In the genomic region with DNA sequence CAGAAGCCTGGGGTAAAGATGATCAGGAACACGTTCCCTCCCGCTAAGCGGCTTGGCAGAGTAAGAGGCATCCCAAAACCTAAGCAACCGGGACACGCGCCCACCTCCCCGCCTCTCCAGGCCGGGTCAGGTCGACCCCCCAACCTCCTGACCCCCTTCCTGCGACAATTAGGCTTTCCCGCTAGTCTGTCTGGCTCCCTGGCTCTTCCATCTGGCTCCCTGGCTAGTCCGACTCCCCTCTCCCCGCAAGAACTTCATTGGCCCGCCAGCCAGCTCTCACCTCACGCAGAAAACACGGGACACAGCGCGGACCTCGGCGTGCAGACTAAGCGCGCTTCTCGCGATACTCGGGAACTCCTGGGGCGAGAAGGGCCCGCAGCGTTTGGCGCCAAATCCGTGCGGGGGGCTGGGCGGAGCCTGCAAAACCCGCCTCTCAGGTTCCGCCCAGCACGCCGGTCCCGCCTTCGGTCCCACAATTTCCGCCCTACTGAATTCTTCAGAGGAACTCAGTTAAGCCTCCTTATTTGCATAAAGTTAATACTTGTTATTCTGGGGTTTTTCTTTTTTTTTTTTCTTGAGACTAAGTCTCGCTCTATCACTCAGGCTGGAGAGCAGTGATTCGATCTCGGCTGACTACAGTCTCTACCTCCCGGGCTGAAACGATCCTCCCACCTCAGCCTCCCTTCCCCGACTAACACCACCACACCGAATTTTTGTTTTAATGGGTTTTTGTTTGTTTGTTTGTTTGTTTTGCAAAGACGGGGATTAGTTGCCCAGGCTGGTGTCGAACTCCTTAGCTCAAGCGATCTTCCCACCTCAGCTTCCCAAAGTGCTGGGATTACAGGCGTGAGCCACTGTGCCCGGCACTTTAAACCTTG, we compare ENCODE assay signal across 8 cellular contexts. TPM values are rescaled to one million over a fixed set of nuclear protein-coding genes. Genes with fewer than 3 reads are reported as not detected.
A peak's percentile ranks its signal among the peaks of the same experiment; 100 is the strongest.
DNase-seq lines count a peak whose midpoint lies in the region; ATAC-seq lines count a peak whose summit lies in the region.

A gene with protein sequence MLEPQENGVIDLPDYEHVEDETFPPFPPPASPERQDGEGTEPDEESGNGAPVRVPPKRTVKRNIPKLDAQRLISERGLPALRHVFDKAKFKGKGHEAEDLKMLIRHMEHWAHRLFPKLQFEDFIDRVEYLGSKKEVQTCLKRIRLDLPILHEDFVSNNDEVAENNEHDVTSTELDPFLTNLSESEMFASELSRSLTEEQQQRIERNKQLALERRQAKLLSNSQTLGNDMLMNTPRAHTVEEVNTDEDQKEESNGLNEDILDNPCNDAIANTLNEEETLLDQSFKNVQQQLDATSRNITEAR (minus strand): TSS at position 327 of the 878 bp plus-strand sequence. CDS start 3,738 bp downstream, outside the sequence.

- peaks cover 35% of the 10 kb centered on the region for H3K4me1 Mint-ChIP-seq in activated T-helper 1 cell treated with anti-CD3 and anti-CD28 coated beads, Interleukin-12 subunit alpha, Interleukin-12 subunit beta, Interleukin-2, Interleukin-4 antibody, amounts not matched to agents 30 ng/mL and 10 ng/mL and 1 ng/mL, durations not matched to agents 14 hours and 24 hours and 36 hours (ENCODE audit: low read depth)
- H3K4me1 Mint-ChIP-seq in naive B cell, result peaks cover 15 to 28% (median 18%) of the 10 kb centered on the region in 3 donors
- H3K4me1 Mint-ChIP-seq in stimulated activated effector memory CD8-positive, alpha-beta T cell treated with anti-CD3 and anti-CD28 coated beads, Interleukin-12 subunit alpha, Interleukin-12 subunit beta, amount 100 ng/mL, for 72 hours, result peaks cover 26% of the 10 kb centered on the region

- no peaks in the 10 kb centered on the region for H3K27me3 Mint-ChIP-seq in activated T-helper 1 cell treated with anti-CD3 and anti-CD28 coated beads, Interleukin-12 subunit alpha, Interleukin-12 subunit beta, Interleukin-2, Interleukin-4 antibody, amounts not matched to agents 30 ng/mL and 10 ng/mL and 1 ng/mL, durations not matched to agents 14 hours and 24 hours and 36 hours (ENCODE audit: insufficient read depth)
- H3K27me3 Mint-ChIP-seq in naive B cell, result no peaks in the 10 kb centered on the region

- intact Hi-C loops in activated T-helper 1 cell treated with anti-CD3 and anti-CD28 coated beads, Interleukin-12 subunit alpha, Interleukin-12 subunit beta, Interleukin-2, Interleukin-4 antibody, amounts not matched to agents 30 ng/mL and 10 ng/mL and 1 ng/mL, durations not matched to agents 14 hours and 24 hours and 36 hours (cut with micrococcal nuclease), result loop anchor here (1.0 to 2.0 kb wide), 9 partner anchors 14 to 1052 kb away; a partner anchor contains a TSS

- H3K4me3 Mint-ChIP-seq in activated T-helper 1 cell treated with anti-CD3 and anti-CD28 coated beads, Interleukin-12 subunit alpha, Interleukin-12 subunit beta, Interleukin-2, Interleukin-4 antibody, amounts not matched to agents 30 ng/mL and 10 ng/mL and 1 ng/mL, durations not matched to agents 14 hours and 24 hours and 36 hours, result peak within 1 kb of the TSS; percentile 96
- H3K4me3 Mint-ChIP-seq in naive B cell, result peak within 1 kb of the TSS; percentile 90 to 100 (median 96)
- H3K4me3 Mint-ChIP-seq in stimulated activated effector memory CD8-positive, alpha-beta T cell treated with anti-CD3 and anti-CD28 coated beads, Interleukin-12 subunit alpha, Interleukin-12 subunit beta, amount 100 ng/mL, for 72 hours, result peak within 1 kb of the TSS; percentile 100

- H3K36me3 Mint-ChIP-seq in activated T-helper 1 cell treated with anti-CD3 and anti-CD28 coated beads, Interleukin-12 subunit alpha, Interleukin-12 subunit beta, Interleukin-2, Interleukin-4 antibody, amounts not matched to agents 30 ng/mL and 10 ng/mL and 1 ng/mL, durations not matched to agents 14 hours and 24 hours and 36 hours (ENCODE audit: low read depth), result peaks cover 13% of the 10 kb centered on the region
- H3K36me3 Mint-ChIP-seq in naive B cell, result no peaks in the 10 kb centered on the region
- peaks cover 40% of the 10 kb centered on the region for H3K36me3 Mint-ChIP-seq in stimulated activated effector memory CD8-positive, alpha-beta T cell treated with anti-CD3 and anti-CD28 coated beads, Interleukin-12 subunit alpha, Interleukin-12 subunit beta, amount 100 ng/mL, for 72 hours

- DNase-seq in EH (ENCODE audit: low read depth) (peak; percentile 95), GOT3 (lab: John Stamatoyannopoulos, UW) (peak; percentile 75), LHCN-M2 (ENCODE audit: low read depth) (peak; percentile 94), RPMI7951 (ENCODE audit: low read depth) (peak; percentile 95), fibroblast of gingiva (ENCODE audit: low read depth) (peak; percentile 95), naive B cell (peak; percentile 97)
- DNase-seq in activated T-helper 1 cell treated with anti-CD3 and anti-CD28 coated beads, Interleukin-12 subunit alpha, Interleukin-12 subunit beta, Interleukin-2, Interleukin-4 antibody, amounts not matched to agents 30 ng/mL and 10 ng/mL and 1 ng/mL, durations not matched to agents 14 hours and 24 hours and 36 hours (ENCODE audit: low spot score), result peak; percentile 96
- DNase-seq in stimulated activated effector memory CD8-positive, alpha-beta T cell treated with anti-CD3 and anti-CD28 coated beads, Interleukin-12 subunit alpha, Interleukin-12 subunit beta, amount 100 ng/mL, for 72 hours (ENCODE audit: low spot score in 2 of 2), result peak; percentile 96 to 97

- H3K9me3 Mint-ChIP-seq in activated T-helper 1 cell treated with anti-CD3 and anti-CD28 coated beads, Interleukin-12 subunit alpha, Interleukin-12 subunit beta, Interleukin-2, Interleukin-4 antibody, amounts not matched to agents 30 ng/mL and 10 ng/mL and 1 ng/mL, durations not matched to agents 14 hours and 24 hours and 36 hours, result no peaks in the 10 kb centered on the region
- peaks cover 0 to 3% (median 0%) of the 10 kb centered on the region in 7 donors for H3K9me3 Mint-ChIP-seq in naive B cell
- no peaks in the 10 kb centered on the region for H3K9me3 Mint-ChIP-seq in stimulated activated effector memory CD8-positive, alpha-beta T cell treated with anti-CD3 and anti-CD28 coated beads, Interleukin-12 subunit alpha, Interleukin-12 subunit beta, amount 100 ng/mL, for 72 hours

- peak; percentile 93 to 94 for ATAC-seq in naive B cell (ENCODE audit: low read depth in 2 of 2)
- peak; percentile 98 for ATAC-seq in stimulated activated effector memory CD8-positive, alpha-beta T cell treated with anti-CD3 and anti-CD28 coated beads, Interleukin-12 subunit alpha, Interleukin-12 subunit beta, amount 100 ng/mL, for 72 hours

- peak within 1 kb of the TSS; percentile 97 for H3K27ac Mint-ChIP-seq in activated T-helper 1 cell treated with anti-CD3 and anti-CD28 coated beads, Interleukin-12 subunit alpha, Interleukin-12 subunit beta, Interleukin-2, Interleukin-4 antibody, amounts not matched to agents 30 ng/mL and 10 ng/mL and 1 ng/mL, durations not matched to agents 14 hours and 24 hours and 36 hours
- H3K27ac Mint-ChIP-seq in naive B cell, result peak within 1 kb of the TSS; percentile 91 to 98 (median 96)
- peak within 1 kb of the TSS; percentile 100 for H3K27ac Mint-ChIP-seq in stimulated activated effector memory CD8-positive, alpha-beta T cell treated with anti-CD3 and anti-CD28 coated beads, Interleukin-12 subunit alpha, Interleukin-12 subunit beta, amount 100 ng/mL, for 72 hours

RNA-seq across cellular contexts. Expression of the gene that starts here (rescaled TPM):
- 19.6 and 23.2 TPM in 2 replicates for total RNA-seq in LHCN-M2 (2014; rRNA removed)
- 12.3 TPM for polyA plus RNA-seq in LHCN-M2 (2012)
- 19.2 and 21.4 TPM in 2 replicates for total RNA-seq in RPMI7951 (2014; rRNA removed; shearing (Covaris generic))
- total RNA-seq in activated T-helper 1 cell treated with anti-CD3 and anti-CD28 coated beads, Interleukin-12 subunit alpha, Interleukin-12 subunit beta, Interleukin-2, Interleukin-4 antibody, amounts not matched to agents 30 ng/mL and 10 ng/mL and 1 ng/mL, durations not matched to agents 14 hours and 24 hours and 36 hours, result 49.2 and 56.0 TPM in 2 replicates
- polyA plus RNA-seq in naive B cell (ENCODE audit: low read depth in 6 of 6), result 10 to 100 TPM in 4 of 6 donors, 1 to 10 TPM in 2; 6.2 to 14.8 (median 12.4) TPM

Comparison
In these comparisons a context has a peak if more than half of its experiments do, and no peak if none do; other contexts are left out.
1. Peak in every context shown above with its lines: DNase-seq and ATAC-seq.